Comparison of ENCODE assay signal across 20 cellular contexts in the genomic region with DNA sequence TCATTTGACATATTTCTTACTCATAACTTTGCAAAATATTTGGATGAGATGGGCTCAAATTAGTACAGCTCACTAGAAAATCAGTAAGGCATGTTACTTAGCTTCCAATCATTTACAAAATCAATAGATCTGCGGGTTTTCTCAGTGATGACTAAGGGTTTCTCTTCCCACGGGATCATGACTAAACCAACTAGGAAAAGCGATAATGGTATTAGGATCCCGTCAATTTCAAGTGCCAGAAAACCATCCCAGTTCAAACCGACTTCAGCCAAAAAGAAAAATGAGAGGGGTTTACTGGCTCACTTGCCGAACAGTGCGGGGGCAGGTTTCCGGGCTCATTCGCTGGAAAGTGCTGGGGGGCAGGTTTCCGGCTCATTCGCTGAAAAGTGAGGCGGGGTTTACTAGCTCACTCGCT.
DNase-seq lines count a peak whose midpoint lies in the region; ATAC-seq and TF ChIP-seq lines count a peak whose summit lies in the region.
"Had no signal": no experiment of that assay in that cellular context is flagged by ENCODE, and none has a peak within 500 bp of the region (broad histone marks: within the 10 kb centered on the region; RNA-seq: fewer than 3 reads in every experiment).

No MANE protein-coding gene starts in this region.

- 81% methylated on average over 13 of the region's 13 CpGs for WGBS in mammary epithelial cell (ENCODE audit: low coverage, missing lambda C conversion rate)

- H3K27ac Mint-ChIP-seq in activated CD4-positive, alpha-beta memory T cell treated with anti-CD3 and anti-CD28 coated beads, Interleukin-2, amount 10 ng/mL, durations not matched to agents 7 days and 5 days, result peak overlapping the region; percentile 31
- H3K27ac Mint-ChIP-seq: activated CD8-positive, alpha-beta T cell treated with anti-CD3 and anti-CD28 coated beads, Interleukin-2, amount 10 ng/mL, durations not matched to agents 7 days and 5 days; T-cell had no signal

- H3K9me3 Mint-ChIP-seq in activated CD4-positive, alpha-beta memory T cell treated with anti-CD3 and anti-CD28 coated beads, Interleukin-2, amount 10 ng/mL, durations not matched to agents 7 days and 5 days, result peaks cover 21% of the 10 kb centered on the region
- H3K9me3 Mint-ChIP-seq: stimulated activated memory B cell treated with anti-CD40 and anti-IgM and Interleukin-4, amounts not matched to agents 10 μg/mL and 1 μg/mL and 100 μg/mL, for 72 hours; T-cell had no signal

- no peak overlapping the region for H3K4me3 Mint-ChIP-seq in activated CD4-positive, alpha-beta memory T cell treated with anti-CD3 and anti-CD28 coated beads, Interleukin-2, amount 10 ng/mL, durations not matched to agents 7 days and 5 days
- H3K4me3 Mint-ChIP-seq: activated CD8-positive, alpha-beta T cell treated with anti-CD3 and anti-CD28 coated beads, Interleukin-2, amount 10 ng/mL, durations not matched to agents 7 days and 5 days; stimulated activated memory B cell treated with anti-CD40 and anti-IgM and Interleukin-4, amounts not matched to agents 10 μg/mL and 1 μg/mL and 100 μg/mL, for 72 hours; T-cell had no signal

- BruUV-seq in mammary epithelial cell (replicated peaks; lab: Mats Ljungman, UMichigan), result no TSS peak

- TF ChIP-seq CTCF in breast epithelium (IDR thresholded peaks at IDR 0.05), result no peak
- TF ChIP-seq CTCF in mammary epithelial cell (conservative IDR thresholded peaks at IDR 0.05 in 1 of 2, IDR thresholded peaks at IDR 0.05 in 1 of 2; ENCODE audit: extremely low read depth in 1 of 2, insufficient read depth in 1 of 2, low read depth in 1 of 2, low read length in 2 of 2), result no peak
- TF ChIP-seq CTCF in lower lobe of right lung (IDR thresholded peaks at IDR 0.05), result no peak

- no peaks in the 10 kb centered on the region for H4K20me1 ChIP-seq in mammary epithelial cell (ENCODE audit: insufficient read depth, low read length)

- no peaks in the 10 kb centered on the region for H3K4me1 ChIP-seq in breast epithelium
- H3K4me1 ChIP-seq in mammary epithelial cell (ENCODE audit: insufficient read depth, low read length), result peaks cover 6% of the 10 kb centered on the region
- no peaks in the 10 kb centered on the region for H3K4me1 ChIP-seq in lower lobe of right lung
- H3K4me1 ChIP-seq: parathyroid adenoma had no signal

- dilution Hi-C loops in mammary epithelial cell (cut with HindIII; ENCODE audit: low sequenced_read_pairs), result no loop called here

- H3K79me2 ChIP-seq in mammary epithelial cell (ENCODE audit: insufficient read depth, low read length), result no peaks in the 10 kb centered on the region
- H3K79me2 ChIP-seq: parathyroid adenoma had no signal

- intact Hi-C loops in breast epithelium (cut with DNase I; ENCODE audit: low total_unique reads), result no loop called here
- intact Hi-C loops in mammary epithelial cell (cut with micrococcal nuclease), result no loop called here
- intact Hi-C loops in lower lobe of right lung (cut with DNase I), result no loop called here

- H3K27me3 ChIP-seq in breast epithelium, result no peaks in the 10 kb centered on the region
- H3K27me3 ChIP-seq in mammary epithelial cell (ENCODE audit: insufficient read depth, low read length), result no peaks in the 10 kb centered on the region
- no peaks in the 10 kb centered on the region for H3K27me3 ChIP-seq in lower lobe of right lung (ENCODE audit: low read depth)
- H3K27me3 ChIP-seq: upper lobe of left lung had no signal

- in situ Hi-C loops in mammary epithelial cell (cut with MboI; ENCODE audit: low sequenced_read_pairs in 2 of 2), result no loop called here

- H3K27me3 Mint-ChIP-seq in activated CD4-positive, alpha-beta memory T cell treated with anti-CD3 and anti-CD28 coated beads, Interleukin-2, amount 10 ng/mL, durations not matched to agents 7 days and 5 days, result no peaks in the 10 kb centered on the region

- peak overlapping the region; percentile 12 to 34 (median 24) for H3K4me3 ChIP-seq in breast epithelium
- H3K4me3 ChIP-seq in mammary epithelial cell (replicated peaks in 1 of 3; ENCODE audit: insufficient read depth in 1 of 3, low read depth in 2 of 3, low read length in 3 of 3), result no peak overlapping the region
- H3K4me3 ChIP-seq in lower lobe of right lung, result no peak overlapping the region
- H3K4me3 ChIP-seq: A549, GM12878, upper lobe of left lung had no signal

- peaks cover 49% of the 10 kb centered on the region for H3K36me3 Mint-ChIP-seq in activated CD4-positive, alpha-beta memory T cell treated with anti-CD3 and anti-CD28 coated beads, Interleukin-2, amount 10 ng/mL, durations not matched to agents 7 days and 5 days (ENCODE audit: low read depth)
- H3K36me3 Mint-ChIP-seq: stimulated activated memory B cell treated with anti-CD40 and anti-IgM and Interleukin-4, amounts not matched to agents 10 μg/mL and 1 μg/mL and 100 μg/mL, for 72 hours; T-cell had no signal

- ATAC-seq in lower lobe of right lung (no peak), GM21528 (IDR thresholded peaks at IDR 0.05; ENCODE audit: low FRiP score, unreplicated experiment) (no peak)
- ATAC-seq: A549; activated CD8-positive, alpha-beta T cell treated with anti-CD3 and anti-CD28 coated beads, Interleukin-2, amount 10 ng/mL, durations not matched to agents 7 days and 5 days; GM12878; Right ventricle myocardium inferior; stimulated activated memory B cell treated with anti-CD40 and anti-IgM and Interleukin-4, amounts not matched to agents 10 μg/mL and 1 μg/mL and 100 μg/mL, for 72 hours; T-cell had no signal

- no peak overlapping the region for H3K9ac ChIP-seq in mammary epithelial cell (ENCODE audit: insufficient read depth, low read length)
- H3K9ac ChIP-seq: parathyroid adenoma had no signal

- H3K36me3 ChIP-seq in breast epithelium, result no peaks in the 10 kb centered on the region
- H3K36me3 ChIP-seq in mammary epithelial cell (ENCODE audit: insufficient read depth, low read length), result no peaks in the 10 kb centered on the region
- H3K36me3 ChIP-seq in lower lobe of right lung, result no peaks in the 10 kb centered on the region
- H3K36me3 ChIP-seq: upper lobe of left lung, WERI-Rb-1 had no signal

- H3K27ac ChIP-seq in breast epithelium (peak overlapping the region; percentile 40 to 74), mammary epithelial cell (ENCODE audit: insufficient read depth, low read depth, low read length) (no peak overlapping the region), lower lobe of right lung (no peak overlapping the region)
- H3K27ac ChIP-seq: A549, parathyroid adenoma, upper lobe of left lung, WERI-Rb-1 had no signal

- H3K4me1 Mint-ChIP-seq in activated CD4-positive, alpha-beta memory T cell treated with anti-CD3 and anti-CD28 coated beads, Interleukin-2, amount 10 ng/mL, durations not matched to agents 7 days and 5 days, result peaks cover 74% of the 10 kb centered on the region

- no peak for TF ChIP-seq POLR2A in breast epithelium (IDR thresholded peaks at IDR 0.05)

- H3K9me3 ChIP-seq in breast epithelium, result no peaks in the 10 kb centered on the region
- no peaks in the 10 kb centered on the region for H3K9me3 ChIP-seq in mammary epithelial cell (replicated peaks; ENCODE audit: insufficient read depth, low read length)
- H3K9me3 ChIP-seq in lower lobe of right lung, result no peaks in the 10 kb centered on the region
- H3K9me3 ChIP-seq: A549, upper lobe of left lung had no signal

- DNase-seq in breast epithelium (ENCODE audit: low spot score in 2 of 2), result no peak
- no peak for DNase-seq in mammary epithelial cell
- no peak for DNase-seq in activated CD4-positive, alpha-beta memory T cell treated with anti-CD3 and anti-CD28 coated beads, Interleukin-2, amount 10 ng/mL, durations not matched to agents 7 days and 5 days
- peak; percentile 15 for DNase-seq in iris pigment epithelial cell (ENCODE audit: low read depth)
- DNase-seq in activated gamma-delta T cell (lab: John Stamatoyannopoulos, UW), result no peak
- DNase-seq in lower lobe of right lung, result no peak
- no peak for DNase-seq in NCI-H2029 treated with DMSO at 0.1 percent for 48 hours (lab: John Stamatoyannopoulos, UW)
- DNase-seq: activated CD8-positive, alpha-beta T cell treated with anti-CD3 and anti-CD28 coated beads, Interleukin-2, amount 10 ng/mL, durations not matched to agents 7 days and 5 days; activated gamma-delta T cell treated with Interleukin-2 at 50 U/mL for 16 hours; aorta; NCI-H446 treated with DMSO at 0.1 percent for 48 hours; T-cell; upper lobe of left lung; WERI-Rb-1 had no signal

- POLR2A ChIA-PET in activated CD4-positive, alpha-beta memory T cell treated with anti-CD3 and anti-CD28 coated beads, Interleukin-2, amount 10 ng/mL, durations not matched to agents 7 days and 5 days (lab: Charles Lee), result interaction anchor here (1.0 to 2.5 kb wide), 2 partner anchors 9 to 10 kb away, joined by 3 to 8 read pairs; no protein-coding TSS in a partner anchor

- H3K4me2 ChIP-seq in mammary epithelial cell (ENCODE audit: insufficient read depth, low read depth, low read length), result no peak overlapping the region
- H3K4me2 ChIP-seq: A549 had no signal

- CTCF ChIA-PET in mammary epithelial cell (lab: Charles Lee; ENCODE audit: low non-redundant PET), result no interaction called here
- CTCF ChIA-PET in activated CD4-positive, alpha-beta memory T cell treated with anti-CD3 and anti-CD28 coated beads, Interleukin-2, amount 10 ng/mL, durations not matched to agents 7 days and 5 days (lab: Charles Lee), result interaction anchor here (2.1 kb wide), 1 partner anchor 27 kb away, joined by 11 read pairs; no protein-coding TSS in a partner anchor

- no peak overlapping the region for H2AFZ ChIP-seq in mammary epithelial cell (ENCODE audit: low read depth, low read length)
- H2AFZ ChIP-seq: parathyroid adenoma had no signal

Comparison
In these comparisons a context has a peak if more than half of its experiments do, and no peak if none do; other contexts are left out.
1. H3K27ac ChIP-seq: peak in breast epithelium (2 of 2); none in mammary epithelial cell (single experiment) and lower lobe of right lung (single experiment).
2. H3K4me3 ChIP-seq: peak in breast epithelium (3 of 3); none in mammary epithelial cell (0 of 3) and lower lobe of right lung (single experiment).